8 cellular contexts compared by ENCODE assay signal in genomic region chr11:65417221-65417701, GRCh38. TPM values are rescaled to one million over a fixed set of nuclear protein-coding genes. Genes with fewer than 3 reads are reported as not detected.
DNase-seq lines count a peak whose midpoint lies in the region; ATAC-seq, FAIRE-seq and TF ChIP-seq lines count a peak whose summit lies in the region.

No MANE protein-coding gene starts in this region.

- H3K9me3 ChIP-seq in cardiac muscle cell (ENCODE audit: low read depth), result no peaks in the 10 kb centered on the region
- H3K9me3 ChIP-seq in gastrocnemius medialis, result no peaks in the 10 kb centered on the region

- TF ChIP-seq CTCF in cardiac muscle cell (IDR thresholded peaks at IDR 0.05; ENCODE audit: low read depth, low read length) (no peak), gastrocnemius medialis (IDR thresholded peaks at IDR 0.05 in 4 of 5, conservative IDR thresholded peaks at IDR 0.05 in 1 of 5) (no peak)

- H3K4me1 ChIP-seq in cardiac muscle cell (ENCODE audit: low read depth) (peaks cover 49% of the 10 kb centered on the region), gastrocnemius medialis (peaks cover 37 to 63% of the 10 kb centered on the region in 2 donors)

- no peak for FAIRE-seq in GM12892 (lab: Jason Lieb, UNC)

- no peaks in the 10 kb centered on the region for H3K36me3 ChIP-seq in cardiac muscle cell
- no peaks in the 10 kb centered on the region for H3K36me3 ChIP-seq in gastrocnemius medialis

- in situ Hi-C loops in gastrocnemius medialis (cut with MboI; ENCODE audit: low sequenced_read_pairs in 4 of 4), result loop anchor here in 3 of 4 donors (5.0 to 10.0 kb wide), 5 partner anchors 35 to 95 kb away; partner anchors contain the start of gene SLC25A45 (in 1 of the 3)

- H3K4me3 ChIP-seq in cardiac muscle cell (no peak overlapping the region), gastrocnemius medialis (peak overlapping the region; percentile 46 to 92 (median 64))

- H3K27ac Mint-ChIP-seq in activated T-helper 17 cell treated with anti-CD3 and anti-CD28 coated beads, Interleukin-2, amount 50 U/mL, for 72 hours, result peak overlapping the region; percentile 100

- no peaks in the 10 kb centered on the region for H3K9me3 Mint-ChIP-seq in activated T-helper 17 cell treated with anti-CD3 and anti-CD28 coated beads, Interleukin-2, amount 50 U/mL, for 72 hours

- ATAC-seq in activated T-helper 17 cell treated with anti-CD3 and anti-CD28 coated beads, Interleukin-2, amount 50 U/mL, for 72 hours (replicated peaks), result no peak
- ATAC-seq in gastrocnemius medialis (no peak), HG02571 (IDR thresholded peaks at IDR 0.05; ENCODE audit: unreplicated experiment) (no peak), HG03571 (IDR thresholded peaks at IDR 0.05; ENCODE audit: unreplicated experiment) (no peak)

- peak overlapping the region; percentile 98 for H3K27ac ChIP-seq in cardiac muscle cell
- peak overlapping the region; percentile 98 to 100 (median 100) for H3K27ac ChIP-seq in gastrocnemius medialis

- peaks cover 62% of the 10 kb centered on the region for H3K36me3 Mint-ChIP-seq in activated T-helper 17 cell treated with anti-CD3 and anti-CD28 coated beads, Interleukin-2, amount 50 U/mL, for 72 hours (ENCODE audit: low read depth)

- H3K27me3 Mint-ChIP-seq in activated T-helper 17 cell treated with anti-CD3 and anti-CD28 coated beads, Interleukin-2, amount 50 U/mL, for 72 hours, result no peaks in the 10 kb centered on the region

- H3K27me3 ChIP-seq in cardiac muscle cell (no peaks in the 10 kb centered on the region), gastrocnemius medialis (no peaks in the 10 kb centered on the region)

- DNase-seq in activated gamma-delta T cell treated with Interleukin-2 at 50 U/mL for 16 hours, result peak; percentile 36
- no peak for DNase-seq in activated gamma-delta T cell (lab: John Stamatoyannopoulos, UW)
- peak in 1 of 2 donors; percentile 6 for DNase-seq in cardiac muscle cell (ENCODE audit: low read depth in 1 of 2, low spot score in 1 of 2)
- DNase-seq in gastrocnemius medialis, result no peak
- DNase-seq in GM12892 (ENCODE audit: insufficient read length), result no peak

- no peak for TF ChIP-seq POLR2A in gastrocnemius medialis (IDR thresholded peaks at IDR 0.05)
- no peak for TF ChIP-seq POLR2A in GM12892 (IDR thresholded peaks at IDR 0.05; ENCODE audit: low read depth, low read length)

- peak overlapping the region; percentile 99 for H3K4me3 Mint-ChIP-seq in activated T-helper 17 cell treated with anti-CD3 and anti-CD28 coated beads, Interleukin-2, amount 50 U/mL, for 72 hours

- H3K4me1 Mint-ChIP-seq in activated T-helper 17 cell treated with anti-CD3 and anti-CD28 coated beads, Interleukin-2, amount 50 U/mL, for 72 hours, result peaks cover 15% of the 10 kb centered on the region

- intact Hi-C loops in gastrocnemius medialis (cut with DNase I; ENCODE audit: low total_unique reads), result loop anchor here (2.0 kb wide), 2 partner anchors 34 to 38 kb away; partner anchors contain the start of gene SLC25A45

RNA-seq across cellular contexts. Expression of gene NEAT1, which starts 5.3 kb away (rescaled TPM):
- 1,000 to 10,000 TPM in 1 of 2 donors, 100 to 1,000 TPM in 1; 823 to 2,912 TPM for total RNA-seq in activated T-helper 17 cell treated with anti-CD3 and anti-CD28 coated beads, Interleukin-2, amount 50 U/mL, for 72 hours
- total RNA-seq in cardiac muscle cell (3.4 and 11.3 TPM in 2 replicates), gastrocnemius medialis (100 to 1,000 TPM in 1 of 4 donors, 10 to 100 TPM in 3; 24.1 to 472 (median 32.8) TPM)
- polyA plus RNA-seq in cardiac muscle cell, result 4.2 and 5.6 TPM in 2 replicates
- polyA plus RNA-seq in GM12892 (2012; ENCODE audit: missing spikeins), result 678 TPM

RNA-seq across cellular contexts. Expression of gene FRMD8, which starts 30.8 kb away (rescaled TPM):
- 10 to 100 TPM; 49.6 to 52.1 TPM for total RNA-seq in activated T-helper 17 cell treated with anti-CD3 and anti-CD28 coated beads, Interleukin-2, amount 50 U/mL, for 72 hours
- total RNA-seq in cardiac muscle cell, result 36.3 and 64.6 TPM in 2 replicates
- polyA plus RNA-seq in cardiac muscle cell, result 26.8 and 32.6 TPM in 2 replicates
- 10 to 100 TPM; 11.5 to 51.7 (median 20.1) TPM for total RNA-seq in gastrocnemius medialis
- 11.2 TPM for polyA plus RNA-seq in GM12892 (2012; ENCODE audit: missing spikeins)

RNA-seq across cellular contexts. Expression of gene SLC25A45, which starts 34.8 kb away (rescaled TPM):
- total RNA-seq in activated T-helper 17 cell treated with anti-CD3 and anti-CD28 coated beads, Interleukin-2, amount 50 U/mL, for 72 hours, result 10 to 100 TPM; 18.0 to 20.1 TPM
- total RNA-seq in cardiac muscle cell (3.0 and 4.8 TPM in 2 replicates), gastrocnemius medialis (10 to 100 TPM in 1 of 4 donors, 1 to 10 TPM in 3; 2.6 to 12.4 (median 5.6) TPM)
- polyA plus RNA-seq in cardiac muscle cell, result 4.5 and 10.5 TPM in 2 replicates
- 17.9 TPM for polyA plus RNA-seq in GM12892 (2012; ENCODE audit: missing spikeins)
